ENCODE assay signal across 1 cellular context in the genomic region with DNA sequence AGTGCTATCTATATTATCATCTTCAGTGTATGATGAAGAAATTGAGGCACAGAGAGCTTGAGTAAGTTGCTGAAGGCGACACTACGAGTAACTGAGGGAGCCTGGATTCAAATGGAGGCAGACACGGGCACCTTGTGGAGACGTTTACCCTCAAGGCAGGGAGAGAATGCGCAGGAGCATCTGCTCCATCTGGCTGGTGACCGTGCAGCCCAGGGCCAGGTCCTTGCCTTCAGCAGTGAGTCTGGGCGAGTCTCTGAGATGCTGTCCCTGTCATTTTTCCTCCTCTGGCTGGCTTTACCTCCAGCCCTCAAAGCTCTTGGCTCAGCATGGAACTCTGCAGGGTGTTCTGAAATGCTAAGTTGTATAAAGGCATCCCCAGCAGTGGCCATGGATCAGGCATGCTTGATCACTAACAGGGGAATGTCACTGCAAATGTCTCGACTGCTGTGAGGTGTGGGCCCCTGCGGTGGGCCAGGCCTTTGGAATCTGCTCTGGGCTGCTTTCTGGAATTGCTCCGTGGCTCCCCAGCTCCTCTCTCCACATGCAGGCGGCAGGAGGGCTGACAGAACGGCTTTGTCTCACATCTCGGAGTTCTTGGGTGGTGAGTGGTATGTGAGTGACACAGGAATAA.
TF ChIP-seq lines count a peak whose summit lies in the region.

No MANE protein-coding gene starts in this region.

TF ChIP-seq in SK-N-SH treated with all-trans-retinoic acid at 6 μM for 48 hours, 23 proteins besides CTCF, POLR2A, EP300 and RAD21 (continued from another document):
- TF ChIP-seq, protein P1, sequence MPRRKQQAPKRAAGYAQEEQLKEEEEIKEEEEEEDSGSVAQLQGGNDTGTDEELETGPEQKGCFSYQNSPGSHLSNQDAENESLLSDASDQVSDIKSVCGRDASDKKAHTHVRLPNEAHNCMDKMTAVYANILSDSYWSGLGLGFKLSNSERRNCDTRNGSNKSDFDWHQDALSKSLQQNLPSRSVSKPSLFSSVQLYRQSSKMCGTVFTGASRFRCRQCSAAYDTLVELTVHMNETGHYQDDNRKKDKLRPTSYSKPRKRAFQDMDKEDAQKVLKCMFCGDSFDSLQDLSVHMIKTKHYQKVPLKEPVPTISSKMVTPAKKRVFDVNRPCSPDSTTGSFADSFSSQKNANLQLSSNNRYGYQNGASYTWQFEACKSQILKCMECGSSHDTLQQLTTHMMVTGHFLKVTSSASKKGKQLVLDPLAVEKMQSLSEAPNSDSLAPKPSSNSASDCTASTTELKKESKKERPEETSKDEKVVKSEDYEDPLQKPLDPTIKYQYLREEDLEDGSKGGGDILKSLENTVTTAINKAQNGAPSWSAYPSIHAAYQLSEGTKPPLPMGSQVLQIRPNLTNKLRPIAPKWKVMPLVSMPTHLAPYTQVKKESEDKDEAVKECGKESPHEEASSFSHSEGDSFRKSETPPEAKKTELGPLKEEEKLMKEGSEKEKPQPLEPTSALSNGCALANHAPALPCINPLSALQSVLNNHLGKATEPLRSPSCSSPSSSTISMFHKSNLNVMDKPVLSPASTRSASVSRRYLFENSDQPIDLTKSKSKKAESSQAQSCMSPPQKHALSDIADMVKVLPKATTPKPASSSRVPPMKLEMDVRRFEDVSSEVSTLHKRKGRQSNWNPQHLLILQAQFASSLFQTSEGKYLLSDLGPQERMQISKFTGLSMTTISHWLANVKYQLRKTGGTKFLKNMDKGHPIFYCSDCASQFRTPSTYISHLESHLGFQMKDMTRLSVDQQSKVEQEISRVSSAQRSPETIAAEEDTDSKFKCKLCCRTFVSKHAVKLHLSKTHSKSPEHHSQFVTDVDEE (CRISPR knock-in tag; IDR thresholded peaks at IDR 0.05) = no peak
- no peak for TF ChIP-seq OSR1 (CRISPR knock-in tag; IDR thresholded peaks at IDR 0.05)
- no peak for TF ChIP-seq TOX (CRISPR knock-in tag; IDR thresholded peaks at IDR 0.05; ENCODE audit: borderline replicate concordance)
- TF ChIP-seq ZNF70 (CRISPR knock-in tag; IDR thresholded peaks at IDR 0.05) = no peak
- TF ChIP-seq, protein P2, sequence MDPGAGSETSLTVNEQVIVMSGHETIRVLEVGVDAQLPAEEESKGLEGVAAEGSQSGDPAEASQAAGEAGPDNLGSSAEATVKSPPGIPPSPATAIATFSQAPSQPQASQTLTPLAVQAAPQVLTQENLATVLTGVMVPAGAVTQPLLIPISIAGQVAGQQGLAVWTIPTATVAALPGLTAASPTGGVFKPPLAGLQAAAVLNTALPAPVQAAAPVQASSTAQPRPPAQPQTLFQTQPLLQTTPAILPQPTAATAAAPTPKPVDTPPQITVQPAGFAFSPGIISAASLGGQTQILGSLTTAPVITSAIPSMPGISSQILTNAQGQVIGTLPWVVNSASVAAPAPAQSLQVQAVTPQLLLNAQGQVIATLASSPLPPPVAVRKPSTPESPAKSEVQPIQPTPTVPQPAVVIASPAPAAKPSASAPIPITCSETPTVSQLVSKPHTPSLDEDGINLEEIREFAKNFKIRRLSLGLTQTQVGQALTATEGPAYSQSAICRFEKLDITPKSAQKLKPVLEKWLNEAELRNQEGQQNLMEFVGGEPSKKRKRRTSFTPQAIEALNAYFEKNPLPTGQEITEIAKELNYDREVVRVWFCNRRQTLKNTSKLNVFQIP (CRISPR knock-in tag; IDR thresholded peaks at IDR 0.05; ENCODE audit: borderline replicate concordance, low read depth) = no peak
- TF ChIP-seq ZC3H10 (CRISPR knock-in tag; IDR thresholded peaks at IDR 0.05) = no peak
- TF ChIP-seq PATZ1 (CRISPR knock-in tag; IDR thresholded peaks at IDR 0.05; ENCODE audit: borderline replicate concordance) = no peak
- TF ChIP-seq SNAI2 (CRISPR knock-in tag; IDR thresholded peaks at IDR 0.05) = no peak
- no peak for TF ChIP-seq TCF4 (CRISPR knock-in tag; IDR thresholded peaks at IDR 0.05; ENCODE audit: borderline replicate concordance)
- no peak for TF ChIP-seq RARB (CRISPR knock-in tag; IDR thresholded peaks at IDR 0.05)
- no peak for TF ChIP-seq ESRRG (CRISPR knock-in tag; IDR thresholded peaks at IDR 0.05)
- TF ChIP-seq CSRNP3 (CRISPR knock-in tag; IDR thresholded peaks at IDR 0.05) = no peak
- no peak for TF ChIP-seq ZFP3 (CRISPR knock-in tag; IDR thresholded peaks at IDR 0.05)
- TF ChIP-seq ZNF8 (CRISPR knock-in tag; IDR thresholded peaks at IDR 0.05) = no peak
